ENCODE assay signal across 22 cellular contexts in genomic region chr2:10347559-10347941, GRCh38. TPM values are rescaled to one million over a fixed set of nuclear protein-coding genes. Genes with fewer than 3 reads are reported as not detected.
DNase-seq lines count a peak whose midpoint lies in the region; ATAC-seq, FAIRE-seq and TF ChIP-seq lines count a peak whose summit lies in the region.
"Had no signal": no experiment of that assay in that cellular context is flagged by ENCODE, and none has a peak within 500 bp of the region (broad histone marks: within the 10 kb centered on the region; RNA-seq: fewer than 3 reads in every experiment).

No MANE protein-coding gene starts in this region.

- H3K36me3 Mint-ChIP-seq in CD8-positive, alpha-beta T cell = peaks cover 11% of the 10 kb centered on the region

- H4K91ac ChIP-seq in trophoblast cell (ENCODE audit: low read depth, low read length) = no peak overlapping the region

- no peak overlapping the region for H3K4ac ChIP-seq in trophoblast cell (ENCODE audit: low read depth, low read length)

- no peak overlapping the region for H4K8ac ChIP-seq in trophoblast cell (ENCODE audit: low read depth, low read length)

- POLR2A ChIA-PET in A549 (lab: Yijun Ruan, JAX) = no interaction called here
- POLR2A ChIA-PET in CD8-positive, alpha-beta T cell (lab: Charles Lee) = no interaction called here

- H2BK120ac ChIP-seq in trophoblast cell (ENCODE audit: insufficient read depth, low read length, poor library complexity) = no peak overlapping the region

- peaks cover 52% of the 10 kb centered on the region for H3K4me1 ChIP-seq in A549
- peaks cover 45% of the 10 kb centered on the region for H3K4me1 ChIP-seq in CD8-positive, alpha-beta T cell (ENCODE audit: insufficient read depth, low read length)
- H3K4me1 ChIP-seq in mucosa of stomach (ENCODE audit: control insufficient read depth, insufficient read depth, low read length) = peaks cover 33% of the 10 kb centered on the region
- H3K4me1 ChIP-seq in trophoblast cell (ENCODE audit: control insufficient read depth in 1 of 2, insufficient read depth in 2 of 2, low read length in 2 of 2) = peaks cover 4% of the 10 kb centered on the region in 2 experiments

- peak in 1 of 2 experiments; percentile 14; a peak in 2 of 6 replicates for ATAC-seq in A549
- no peak for ATAC-seq in CD8-positive, alpha-beta T cell
- ATAC-seq: esophagus mucosa, sciatic nerve had no signal

- no peaks in the 10 kb centered on the region for H3K79me1 ChIP-seq in trophoblast cell (ENCODE audit: low read length)

- no peak overlapping the region for H2BK12ac ChIP-seq in trophoblast cell (ENCODE audit: low read length)

- H2AK5ac ChIP-seq in trophoblast cell (ENCODE audit: low read length) = no peak overlapping the region

- no peaks in the 10 kb centered on the region for H3K9me3 Mint-ChIP-seq in CD8-positive, alpha-beta T cell

- H3K23ac ChIP-seq in trophoblast cell (ENCODE audit: low read length) = no peak overlapping the region

- H3K27me3 ChIP-seq in CD8-positive, alpha-beta T cell (ENCODE audit: insufficient read depth, low read length) = no peaks in the 10 kb centered on the region
- H3K27me3 ChIP-seq in mucosa of stomach (ENCODE audit: control insufficient read depth, insufficient read depth, low read length) (no peaks in the 10 kb centered on the region), trophoblast cell (ENCODE audit: insufficient read depth, low read length) (no peaks in the 10 kb centered on the region)
- H3K27me3 ChIP-seq: testis had no signal

- no peak for TF ChIP-seq POLR2A in A549 (IDR thresholded peaks at IDR 0.05; ENCODE audit: low read length)

- TF ChIP-seq RAD21 in A549 (conservative IDR thresholded peaks at IDR 0.05 in 1 of 2, IDR thresholded peaks at IDR 0.05 in 1 of 2) = no peak

- DNase-seq in A549 (ENCODE audit: low read depth in 1 of 2, low spot score in 1 of 2) (no peak), epithelial cell of proximal tubule (ENCODE audit: low read depth) (peak; percentile 46), trophoblast cell (no peak), AG08395 (ENCODE audit: low spot score) (no peak), UCSD-AML1 (lab: John Stamatoyannopoulos, UW; ENCODE audit: unreplicated experiment) (no peak), HT-29 (ENCODE audit: low spot score) (no peak)
- DNase-seq in CD8-positive, alpha-beta T cell = no peak
- DNase-seq: activated CD4-positive, alpha-beta T cell treated with anti-CD3 and anti-CD28 coated beads, Interleukin-2, amount 50 U/mL, for 1 hour; activated effector memory CD4-positive, alpha-beta T cell treated with Interleukin-2 at 50 U/mL for 16 hours; amniotic stem cell; caudate nucleus; kidney glomerular epithelial cell; MV-4-11; NCI-H1694 treated with DMSO at 0.1 percent for 48 hours; NCI-H345; OCI-M1; testis had no signal

- peak overlapping the region; percentile 23 for H3K27ac Mint-ChIP-seq in CD8-positive, alpha-beta T cell

- WGBS in A549 (ENCODE audit: missing lambda C conversion rate) = 61% methylated on average over 7 of the region's 7 CpGs
- WGBS in trophoblast cell (ENCODE audit: extremely low coverage, insufficient coverage, insufficient read length) = no CpG with 5 or more reads among the region's 7 CpGs

- no peak overlapping the region for H3K4me3 Mint-ChIP-seq in CD8-positive, alpha-beta T cell

- H3K4me3 ChIP-seq in A549 (no peak overlapping the region), epithelial cell of proximal tubule (ENCODE audit: low read depth, low read length) (peak overlapping the region; percentile 25), mucosa of stomach (ENCODE audit: low read length) (no peak overlapping the region), trophoblast cell (ENCODE audit: low read depth, low read length) (no peak overlapping the region)
- no peak overlapping the region for H3K4me3 ChIP-seq in CD8-positive, alpha-beta T cell (ENCODE audit: low read depth, low read length)
- H3K4me3 ChIP-seq: testis had no signal

- peak overlapping the region; percentile 24 for H3K9ac ChIP-seq in mucosa of stomach (ENCODE audit: low read length)
- no peak overlapping the region for H3K9ac ChIP-seq in trophoblast cell (ENCODE audit: low read length)
- H3K9ac ChIP-seq: KMS-11 had no signal

- no peaks in the 10 kb centered on the region for H3K36me3 ChIP-seq in CD8-positive, alpha-beta T cell (ENCODE audit: insufficient read depth, low read length)
- H3K36me3 ChIP-seq in mucosa of stomach (ENCODE audit: control insufficient read depth, insufficient read depth, low read length) (no peaks in the 10 kb centered on the region), trophoblast cell (ENCODE audit: control insufficient read depth in 1 of 2, insufficient read depth in 2 of 2, low read length in 2 of 2) (no peaks in the 10 kb centered on the region)

- H3K79me2 ChIP-seq in trophoblast cell (ENCODE audit: control insufficient read depth, insufficient read depth, low read length, poor library complexity) = no peaks in the 10 kb centered on the region

- no peak overlapping the region for H2BK5ac ChIP-seq in trophoblast cell (ENCODE audit: low read depth, low read length, poor library complexity)

- intact Hi-C loops in CD8-positive, alpha-beta T cell (cut with DNase I, micrococcal nuclease) = no loop called here

- no peak overlapping the region for H3K14ac ChIP-seq in trophoblast cell (ENCODE audit: low read length)

- H3K27ac ChIP-seq in A549 (peak overlapping the region; percentile 57 to 64; a peak in 5 of 6 replicates), trophoblast cell (ENCODE audit: low read depth, low read length) (no peak overlapping the region)
- H3K27ac ChIP-seq in CD8-positive, alpha-beta T cell (ENCODE audit: low read depth, low read length) = no peak overlapping the region
- H3K27ac ChIP-seq: KMS-11 had no signal

- no peak for TF ChIP-seq CTCF in A549 (IDR thresholded peaks at IDR 0.05)
- no peak for TF ChIP-seq CTCF in CD8-positive, alpha-beta T cell (IDR thresholded peaks at IDR 0.05)
- no peak for TF ChIP-seq CTCF in epithelial cell of proximal tubule (conservative IDR thresholded peaks at IDR 0.05; ENCODE audit: low read depth, low read length)

- H4K12ac ChIP-seq in trophoblast cell (ENCODE audit: low read depth, low read length) = no peak overlapping the region

- TF ChIP-seq EP300 in A549 (IDR thresholded peaks at IDR 0.05) = no peak

- no peak for FAIRE-seq in A549 (lab: Jason Lieb, UNC)
- FAIRE-seq: frontal cortex had no signal

- no peak overlapping the region for H3K18ac ChIP-seq in trophoblast cell (ENCODE audit: low read length)

- CTCF ChIA-PET in A549 (lab: Yijun Ruan, JAX) = interaction anchor here (0.8 to 2.1 kb wide), 9 partner anchors 9 to 88 kb away, joined by 3 to 6 read pairs (median 3); no protein-coding TSS in a partner anchor
- CTCF ChIA-PET in CD8-positive, alpha-beta T cell (lab: Charles Lee) = no interaction called here

- no peak overlapping the region for H2AFZ ChIP-seq in trophoblast cell (ENCODE audit: insufficient read depth, low read length, poor library complexity)

- H3K9me3 ChIP-seq in A549 (no peaks in the 10 kb centered on the region), mucosa of stomach (ENCODE audit: control insufficient read depth, low read length) (no peaks in the 10 kb centered on the region), trophoblast cell (ENCODE audit: insufficient read depth, low read depth, low read length) (no peaks in the 10 kb centered on the region)
- H3K9me3 ChIP-seq in CD8-positive, alpha-beta T cell (ENCODE audit: low read length) = no peaks in the 10 kb centered on the region
- H3K9me3 ChIP-seq: testis had no signal

- peaks cover 76% of the 10 kb centered on the region for H3K4me1 Mint-ChIP-seq in CD8-positive, alpha-beta T cell (ENCODE audit: low read depth)

- H3K4me2 ChIP-seq in A549 = peak overlapping the region; percentile 56
- no peak overlapping the region for H3K4me2 ChIP-seq in trophoblast cell (ENCODE audit: low read length)
- H3K4me2 ChIP-seq: KMS-11 had no signal

- H3K27me3 Mint-ChIP-seq in CD8-positive, alpha-beta T cell (ENCODE audit: low read depth) = no peaks in the 10 kb centered on the region

TF ChIP-seq in A549, 52 proteins besides CTCF, POLR2A, EP300 and RAD21 (continues in another document):
- no peak for TF ChIP-seq TP53 (CRISPR knock-in tag; IDR thresholded peaks at IDR 0.05)
- TF ChIP-seq NFE2L2 (conservative IDR thresholded peaks at IDR 0.05; ENCODE audit: low read length) = no peak
- no peak for TF ChIP-seq CBX8 (IDR thresholded peaks at IDR 0.05)
- no peak for TF ChIP-seq REST (IDR thresholded peaks at IDR 0.05)
- TF ChIP-seq TFCP2L1 (CRISPR knock-in tag; IDR thresholded peaks at IDR 0.05) = no peak
- no peak for TF ChIP-seq MYC (IDR thresholded peaks at IDR 0.05; ENCODE audit: borderline replicate concordance, low read length)

RNA-seq across cellular contexts. Expression of gene HPCAL1, which starts 44.8 kb away (rescaled TPM):
- 37.8 and 44.4 TPM in 2 replicates for polyA plus RNA-seq in A549 (2011; rRNA removed)
- 146 and 175 TPM in 2 replicates for polyA plus RNA-seq in A549 (2012; cell fraction: cytosol; rRNA removed)
- 151 and 164 TPM in 2 replicates for polyA plus RNA-seq in A549 (2012; cell fraction: nucleus; rRNA removed)
- 66.4 to 78.8 TPM (median 66.9 TPM) in 3 replicates for polyA plus RNA-seq in A549 (2017; fragmentation: RNase III; extraction: RNeasy Plus Mini Kit Qiagen cat#74134 plus additional on column Dnase treatment)
- polyA minus RNA-seq in A549 (2011; rRNA and poly(A)+ RNA removed) = 26.0 and 43.0 TPM in 2 replicates
- total RNA-seq in CD8-positive, alpha-beta T cell = 10 to 100 TPM; 25.0 to 25.6 TPM
- 72.3 and 138 TPM in 2 replicates for total RNA-seq in epithelial cell of proximal tubule
- 124 and 139 TPM in 2 replicates for polyA plus RNA-seq in trophoblast cell (2013)
- total RNA-seq in HT-29 (2014; rRNA removed; shearing (Covaris generic)) = 151 and 164 TPM in 2 replicates

Comparison
In these comparisons a context has a peak if more than half of its experiments do, and no peak if none do; other contexts are left out.
1. H3K27ac ChIP-seq: peak in A549 (2 of 2); none in CD8-positive, alpha-beta T cell (single experiment) and trophoblast cell (single experiment).